Comparison of ENCODE assay signal across 8 cellular contexts in genomic region chr7:128425851-128426250, GRCh38. TPM values are rescaled to one million over a fixed set of nuclear protein-coding genes. Genes with fewer than 3 reads are reported as not detected.
DNase-seq lines count a peak whose midpoint lies in the region; FAIRE-seq and TF ChIP-seq lines count a peak whose summit lies in the region.
"Had no signal": no experiment of that assay in that cellular context is flagged by ENCODE, and none has a peak within 500 bp of the region (broad histone marks: within the 10 kb centered on the region; RNA-seq: fewer than 3 reads in every experiment).

No MANE protein-coding gene starts in this region.

- peak; percentile 92 for TF ChIP-seq CTCF in GM12874 (IDR thresholded peaks at IDR 0.05; ENCODE audit: insufficient read depth, low read depth, low read length)
- peak; percentile 97 for TF ChIP-seq CTCF in brain microvascular endothelial cell (IDR thresholded peaks at IDR 0.05; ENCODE audit: low read depth, low read length, missing control alignments)
- TF ChIP-seq CTCF in kidney (IDR thresholded peaks at IDR 0.05; ENCODE audit: borderline replicate concordance, extremely low read depth, insufficient read depth) = peak; percentile 79

- peak; percentile 23 for DNase-seq in NCI-H128 (lab: John Stamatoyannopoulos, UW; ENCODE audit: unreplicated experiment)
- DNase-seq in UCSD-AML1 (lab: John Stamatoyannopoulos, UW; ENCODE audit: unreplicated experiment) = peak; percentile 55
- DNase-seq in brain microvascular endothelial cell = peak; percentile 67
- DNase-seq in kidney = no peak
- peak; percentile 79 for DNase-seq in stimulated activated CD4-positive, alpha-beta T cell treated with anti-CD3 and anti-CD28 coated beads, Interleukin-4, amount 100 ng/mL, for 1 hour
- no peak for DNase-seq in frontal cortex (ENCODE audit: low spot score in 2 of 2)

- H3K4me1 ChIP-seq in kidney (ENCODE audit: control insufficient read depth in 1 of 2, insufficient read depth in 1 of 2, low read depth in 1 of 2, low read length in 2 of 2) = no peaks in the 10 kb centered on the region

- H3K27ac ChIP-seq in brain microvascular endothelial cell (no peak overlapping the region), kidney (ENCODE audit: low read depth in 2 of 2, low read length in 2 of 2) (no peak overlapping the region)
- H3K27ac ChIP-seq: epithelial cell of prostate had no signal

- H3K9me3 ChIP-seq in kidney (ENCODE audit: control insufficient read depth in 1 of 2, low read length in 2 of 2) = no peaks in the 10 kb centered on the region

- no peaks in the 10 kb centered on the region for H3K36me3 ChIP-seq in brain microvascular endothelial cell (replicated peaks)
- no peaks in the 10 kb centered on the region for H3K36me3 ChIP-seq in kidney (ENCODE audit: control insufficient read depth in 1 of 2, insufficient read depth in 2 of 2, low read length in 2 of 2)

- in situ Hi-C loops in brain microvascular endothelial cell (cut with HindIII; ENCODE audit: low pct_ligation_motif_present, low sequenced_read_pairs) = no loop called here

- intact Hi-C loops in kidney (cut with DNase I) = no loop called here

- FAIRE-seq in kidney (lab: Jason Lieb, UNC) = no peak
- no peak for FAIRE-seq in frontal cortex (lab: Jason Lieb, UNC)

- no peak overlapping the region for H3K9ac ChIP-seq in kidney (ENCODE audit: low read length in 2 of 2)

- H3K4me3 ChIP-seq in brain microvascular endothelial cell (ENCODE audit: low read depth, low read length) (no peak overlapping the region), kidney (ENCODE audit: low read length in 2 of 2) (no peak overlapping the region)

- H3K27me3 ChIP-seq in brain microvascular endothelial cell (replicated peaks) = no peaks in the 10 kb centered on the region

RNA-seq across cellular contexts. Expression of gene IMPDH1, which starts 16.1 kb away (rescaled TPM):
- total RNA-seq in kidney (40.3 TPM), frontal cortex (26.5 TPM)
- 20.9 TPM for polyA plus RNA-seq in kidney (ENCODE audit: insufficient read depth, low read depth, low replicate concordance)

RNA-seq across cellular contexts. Expression of gene HILPDA, which starts 29.8 kb away (rescaled TPM):
- total RNA-seq in kidney (10.3 TPM), frontal cortex (26.9 TPM)
- 7.2 TPM for polyA plus RNA-seq in kidney (ENCODE audit: insufficient read depth, low read depth, low replicate concordance)

RNA-seq across cellular contexts. Expression of gene METTL2B, which starts 50.7 kb away (rescaled TPM):
- total RNA-seq in kidney (26.0 TPM), frontal cortex (37.9 TPM)
- polyA plus RNA-seq in kidney (ENCODE audit: insufficient read depth, low read depth, low replicate concordance) = 11.8 TPM

Comparison
In these comparisons a context has a peak if more than half of its experiments do, and no peak if none do; other contexts are left out.
1. DNase-seq: peak in NCI-H128 (single experiment), UCSD-AML1 (single experiment), brain microvascular endothelial cell (single experiment) and stimulated activated CD4-positive, alpha-beta T cell treated with anti-CD3 and anti-CD28 coated beads, Interleukin-4, amount 100 ng/mL, for 1 hour (single experiment); none in kidney (single experiment) and frontal cortex (0 of 2).
2. Peak in every context shown above with its lines, with median percentiles within 50 percentile points of each other: CTCF ChIP-seq.